8 cellular contexts compared by ENCODE assay signal in genomic region chr2:8119782-8120551, GRCh38.
DNase-seq lines count a peak whose midpoint lies in the region; ATAC-seq and TF ChIP-seq lines count a peak whose summit lies in the region.

No MANE protein-coding gene starts in this region.

- TF ChIP-seq POLR2A in breast epithelium (IDR thresholded peaks at IDR 0.05) (no peak), suprapubic skin (IDR thresholded peaks at IDR 0.05) (no peak)

- POLR2A ChIA-PET in activated CD4-positive, alpha-beta T cell treated with anti-CD3 and anti-CD28 coated beads, Interleukin-2, amount 10 ng/mL, durations not matched to agents 7 days and 5 days (lab: Charles Lee), result no interaction called here

- TF ChIP-seq CTCF in breast epithelium (IDR thresholded peaks at IDR 0.05), result no peak
- no peak for TF ChIP-seq CTCF in left lung (IDR thresholded peaks at IDR 0.05)
- TF ChIP-seq CTCF in suprapubic skin (IDR thresholded peaks at IDR 0.05), result no peak

- no peaks in the 10 kb centered on the region for H3K27me3 Mint-ChIP-seq in activated CD4-positive, alpha-beta T cell treated with anti-CD3 and anti-CD28 coated beads, Interleukin-2, amount 10 ng/mL, durations not matched to agents 7 days and 5 days

- H3K9me3 Mint-ChIP-seq in activated CD4-positive, alpha-beta T cell treated with anti-CD3 and anti-CD28 coated beads, Interleukin-2, amount 10 ng/mL, durations not matched to agents 7 days and 5 days, result peaks cover 2% of the 10 kb centered on the region

- H3K9me3 ChIP-seq in breast epithelium, result no peaks in the 10 kb centered on the region
- H3K9me3 ChIP-seq in left lung, result no peaks in the 10 kb centered on the region
- no peaks in the 10 kb centered on the region for H3K9me3 ChIP-seq in suprapubic skin

- H3K4me3 ChIP-seq in breast epithelium (peak overlapping the region in 2 of 3 donors; percentile 1 to 19), left lung (no peak overlapping the region), suprapubic skin (no peak overlapping the region)

- CTCF ChIA-PET in activated CD4-positive, alpha-beta T cell treated with anti-CD3 and anti-CD28 coated beads, Interleukin-2, amount 10 ng/mL, durations not matched to agents 7 days and 5 days (lab: Charles Lee), result no interaction called here

- H3K27ac Mint-ChIP-seq in activated CD4-positive, alpha-beta T cell treated with anti-CD3 and anti-CD28 coated beads, Interleukin-2, amount 10 ng/mL, durations not matched to agents 7 days and 5 days, result peak overlapping the region; percentile 20

- no peaks in the 10 kb centered on the region for H3K36me3 ChIP-seq in breast epithelium
- no peaks in the 10 kb centered on the region for H3K36me3 ChIP-seq in left lung
- no peaks in the 10 kb centered on the region for H3K36me3 ChIP-seq in suprapubic skin

- H3K4me1 Mint-ChIP-seq in activated CD4-positive, alpha-beta T cell treated with anti-CD3 and anti-CD28 coated beads, Interleukin-2, amount 10 ng/mL, durations not matched to agents 7 days and 5 days, result peaks cover 14% of the 10 kb centered on the region

- ATAC-seq in left lung (peak; percentile 62), HG03196 (IDR thresholded peaks at IDR 0.05; ENCODE audit: unreplicated experiment) (no peak)

- DNase-seq in activated CD4-positive, alpha-beta T cell treated with anti-CD3 and anti-CD28 coated beads, Interleukin-2, amount 10 ng/mL, durations not matched to agents 7 days and 5 days, result no peak
- no peak for DNase-seq in activated CD4-positive, alpha-beta T cell treated with anti-CD3 and anti-CD28 coated beads, Interleukin-2, amount 50 U/mL, for 4 hours
- no peak for DNase-seq in breast epithelium (ENCODE audit: low spot score in 2 of 2)
- DNase-seq in left lung, result no peak
- no peak for DNase-seq in suprapubic skin (ENCODE audit: low spot score in 2 of 2)
- DNase-seq in G401 (ENCODE audit: low spot score), result no peak
- DNase-seq in NCI-H2171 (lab: John Stamatoyannopoulos, UW), result no peak

- no peaks in the 10 kb centered on the region for H3K27me3 ChIP-seq in breast epithelium
- H3K27me3 ChIP-seq in left lung, result no peaks in the 10 kb centered on the region
- no peaks in the 10 kb centered on the region for H3K27me3 ChIP-seq in suprapubic skin

- no peaks in the 10 kb centered on the region for H3K4me1 ChIP-seq in breast epithelium
- H3K4me1 ChIP-seq in left lung, result peaks cover 0 to 6% of the 10 kb centered on the region in 2 donors
- H3K4me1 ChIP-seq in suprapubic skin, result peaks cover 2% of the 10 kb centered on the region

- WGBS in suprapubic skin, result 34% methylated on average over 9 of the region's 9 CpGs

- no peaks in the 10 kb centered on the region for H3K36me3 Mint-ChIP-seq in activated CD4-positive, alpha-beta T cell treated with anti-CD3 and anti-CD28 coated beads, Interleukin-2, amount 10 ng/mL, durations not matched to agents 7 days and 5 days (ENCODE audit: low read depth)

- H3K4me3 Mint-ChIP-seq in activated CD4-positive, alpha-beta T cell treated with anti-CD3 and anti-CD28 coated beads, Interleukin-2, amount 10 ng/mL, durations not matched to agents 7 days and 5 days, result no peak overlapping the region

- intact Hi-C loops in breast epithelium (cut with DNase I; ENCODE audit: low total_unique reads) (no loop called here), left lung (cut with DNase I) (no loop called here)

- no peak for TF ChIP-seq EP300 in suprapubic skin (IDR thresholded peaks at IDR 0.05)

- H3K27ac ChIP-seq in breast epithelium (peak overlapping the region; percentile 57 to 73), left lung (peak overlapping the region; percentile 15 to 24), suprapubic skin (peak overlapping the region; percentile 11)

- in situ Hi-C loops in G401 (cut with HindIII; ENCODE audit: low sequenced_read_pairs), result no loop called here

Comparison
In these comparisons a context has a peak if more than half of its experiments do, and no peak if none do; other contexts are left out.
1. H3K27ac ChIP-seq: peak in every context shown above with its lines; median percentile 65 in breast epithelium; 20 in left lung; 11 in suprapubic skin.
2. H3K4me3 ChIP-seq: peak in breast epithelium (2 of 3); none in left lung (0 of 2) and suprapubic skin (single experiment).